Comparison of ENCODE assay signal across 1 cellular context in the genomic region with DNA sequence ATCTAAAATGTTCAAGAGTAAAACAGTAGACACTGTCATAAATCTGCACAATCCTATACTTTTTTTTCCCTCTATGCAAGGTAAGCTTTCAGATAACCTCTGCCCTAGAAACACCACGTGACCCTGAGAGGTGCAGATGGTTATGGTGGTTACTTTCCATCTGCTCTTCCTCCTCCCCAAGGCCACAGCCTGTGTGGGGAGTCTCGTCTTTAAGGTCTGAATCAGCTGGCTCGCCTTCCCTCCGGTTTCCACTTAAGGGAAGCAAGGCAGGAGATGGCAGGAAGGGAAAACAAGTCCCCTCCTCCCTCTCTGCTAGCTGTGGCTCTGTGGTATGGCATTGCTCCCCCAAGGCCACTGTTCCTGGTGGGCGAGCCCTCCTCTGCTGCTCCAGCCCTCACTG.
TF ChIP-seq lines count a peak whose summit lies in the region.

No MANE protein-coding gene starts in this region.

TF ChIP-seq in H1, 55 proteins besides CTCF, POLR2A, EP300 and RAD21 (continued from another document):
- TF ChIP-seq CHD7 (IDR thresholded peaks at IDR 0.05; ENCODE audit: insufficient replicate concordance, low read length): no peak
- TF ChIP-seq, protein P1, sequence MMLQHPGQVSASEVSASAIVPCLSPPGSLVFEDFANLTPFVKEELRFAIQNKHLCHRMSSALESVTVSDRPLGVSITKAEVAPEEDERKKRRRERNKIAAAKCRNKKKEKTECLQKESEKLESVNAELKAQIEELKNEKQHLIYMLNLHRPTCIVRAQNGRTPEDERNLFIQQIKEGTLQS (IDR thresholded peaks at IDR 0.05; ENCODE audit: insufficient read depth, low read depth, low read length): no peak
- no peak for TF ChIP-seq MAFK (IDR thresholded peaks at IDR 0.05; ENCODE audit: low read depth, low read length)
- no peak for TF ChIP-seq CEBPB (IDR thresholded peaks at IDR 0.05; ENCODE audit: low read depth, low read length)
- no peak for TF ChIP-seq SIX5 (IDR thresholded peaks at IDR 0.05; ENCODE audit: low read depth, low read length)
- no peak for TF ChIP-seq SIN3A (conservative IDR thresholded peaks at IDR 0.05 in 1 of 2, IDR thresholded peaks at IDR 0.05 in 1 of 2; ENCODE audit: low read depth in 1 of 2, low read length in 2 of 2)
- no peak for TF ChIP-seq GTF2F1 (IDR thresholded peaks at IDR 0.05; ENCODE audit: borderline replicate concordance, low read depth, low read length)
- no peak for TF ChIP-seq SP4 (IDR thresholded peaks at IDR 0.05; ENCODE audit: low read length)
- no peak for TF ChIP-seq KDM1A (IDR thresholded peaks at IDR 0.05; ENCODE audit: borderline replicate concordance, low read length)
- no peak for TF ChIP-seq SAP30 (IDR thresholded peaks at IDR 0.05; ENCODE audit: insufficient read depth, insufficient replicate concordance, low read length)
- TF ChIP-seq POLR2AphosphoS5 (IDR thresholded peaks at IDR 0.05; ENCODE audit: low read depth, low read length): no peak
- no peak for TF ChIP-seq YY1 (IDR thresholded peaks at IDR 0.05; ENCODE audit: low read depth, low read length)
- no peak for TF ChIP-seq SP2 (IDR thresholded peaks at IDR 0.05; ENCODE audit: low read length)
